Comparison of ENCODE assay signal across 27 cellular contexts in the genomic region with DNA sequence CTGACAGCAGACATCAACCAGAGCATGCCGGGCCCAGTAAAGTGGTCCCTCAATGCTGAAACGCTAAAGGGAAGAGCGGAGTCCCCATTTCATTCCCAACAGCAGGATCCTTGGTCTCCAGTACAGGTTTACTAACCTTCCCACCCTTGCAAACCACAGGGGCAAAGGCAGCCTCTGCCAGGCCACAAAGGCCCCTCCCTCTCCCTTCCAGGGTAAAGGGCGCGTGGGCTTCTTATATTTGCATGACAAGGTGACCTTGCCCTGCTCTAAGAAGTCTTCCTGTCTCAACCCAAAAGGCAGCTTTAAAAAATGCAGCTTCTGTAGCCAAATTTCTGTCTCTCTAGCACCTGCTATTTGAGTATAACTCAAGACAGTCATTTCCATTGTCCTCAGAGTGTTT.
"Had no signal": no experiment of that assay in that cellular context is flagged by ENCODE, and none has a peak within 500 bp of the region (broad histone marks: within the 10 kb centered on the region; RNA-seq: fewer than 3 reads in every experiment).

No MANE protein-coding gene starts in this region.

- ATAC-seq: heart right ventricle; left lobe of liver; natural killer cell; right lobe of liver; stimulated activated naive CD8-positive, alpha-beta T cell treated with anti-CD3 and anti-CD28 coated beads, Interleukin-15, amount 100 ng/mL, for 72 hours; upper lobe of right lung had no signal

- H3K4me3 ChIP-seq: coronary artery, esophagus squamous epithelium, heart right ventricle, lung, right lobe of liver, suprapubic skin, transverse colon, upper lobe of right lung, uterus had no signal

- H3K4me1 ChIP-seq: esophagus squamous epithelium, parathyroid adenoma, right lobe of liver, suprapubic skin, transverse colon, upper lobe of right lung, uterus had no signal

- H3K4me1 Mint-ChIP-seq: memory B cell had no signal

- H3K36me3 Mint-ChIP-seq: memory B cell, natural killer cell had no signal

- H2AFZ ChIP-seq: parathyroid adenoma had no signal

- FAIRE-seq: endometrium, kidney, small intestine had no signal

- H3K36me3 ChIP-seq: esophagus squamous epithelium, heart right ventricle, right lobe of liver, suprapubic skin, transverse colon, upper lobe of right lung, uterus had no signal

- H3K27ac Mint-ChIP-seq: memory B cell; natural killer cell; progenitor cell of endocrine pancreas; stimulated activated naive CD8-positive, alpha-beta T cell treated with anti-CD3 and anti-CD28 coated beads, Interleukin-15, amount 100 ng/mL, for 72 hours had no signal

- H3K9me3 Mint-ChIP-seq: natural killer cell; stimulated activated naive CD8-positive, alpha-beta T cell treated with anti-CD3 and anti-CD28 coated beads, Interleukin-15, amount 100 ng/mL, for 72 hours had no signal

- H3K27me3 ChIP-seq: esophagus squamous epithelium, heart right ventricle, right lobe of liver, suprapubic skin, transverse colon, upper lobe of right lung, uterus had no signal

- H3K9ac ChIP-seq: parathyroid adenoma had no signal

- H3K79me2 ChIP-seq: parathyroid adenoma had no signal

- DNase-seq: dermis blood vessel endothelial cell; effector memory CD4-positive, alpha-beta T cell; erythroblast; esophagus squamous epithelium; foreskin melanocyte; glutamatergic neuron; heart right ventricle; hippocampal formation; kidney; natural killer cell; right lobe of liver; small intestine; stimulated activated CD4-positive, alpha-beta T cell treated with anti-CD3 and anti-CD28 coated beads, Interleukin-15, amount 100 ng/mL, for 24 hours; stimulated activated CD4-positive, alpha-beta T cell treated with anti-CD3 and anti-CD28 coated beads, Interleukin-2, amount 100 ng/mL, for 48 hours; stimulated activated naive CD4-positive, alpha-beta T cell; stimulated activated naive CD8-positive, alpha-beta T cell treated with anti-CD3 and anti-CD28 coated beads, Interleukin-15, amount 100 ng/mL, for 72 hours; transverse colon; upper lobe of right lung; uterus had no signal

- H3K4me3 Mint-ChIP-seq: memory B cell; natural killer cell; stimulated activated naive CD8-positive, alpha-beta T cell treated with anti-CD3 and anti-CD28 coated beads, Interleukin-15, amount 100 ng/mL, for 72 hours had no signal

- H3K9me3 ChIP-seq: right lobe of liver, suprapubic skin, transverse colon, upper lobe of right lung, uterus had no signal

- H3K27ac ChIP-seq: coronary artery, esophagus squamous epithelium, heart right ventricle, parathyroid adenoma, right lobe of liver, suprapubic skin, transverse colon, upper lobe of right lung, uterus had no signal
